Comparison of ENCODE assay signal across 1 cellular context in the genomic region with DNA sequence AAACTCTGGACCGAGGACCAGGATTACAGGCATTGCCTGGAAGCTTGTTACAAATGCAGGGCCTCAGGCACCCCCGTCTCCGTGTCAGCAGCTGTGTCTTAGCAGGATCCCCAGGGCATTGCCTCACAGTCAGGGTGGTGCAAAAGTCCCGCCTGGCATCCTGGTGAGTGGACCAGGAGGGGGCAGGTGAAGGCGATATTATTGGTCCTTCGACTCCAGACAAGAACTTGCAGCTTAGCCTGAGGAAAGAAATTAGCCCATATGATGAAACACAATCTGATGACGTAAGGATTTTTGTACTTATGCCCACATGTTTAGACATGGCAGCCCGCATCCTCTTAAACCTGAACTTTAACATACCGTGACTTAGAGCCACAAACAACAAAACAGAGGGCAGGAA.
TF ChIP-seq lines count a peak whose summit lies in the region.

No MANE protein-coding gene starts in this region.

TF ChIP-seq in IMR-90, 13 proteins besides CTCF, POLR2A, EP300 and RAD21 (continued from another document):
- peak; percentile 55 for TF ChIP-seq MAFK (IDR thresholded peaks at IDR 0.05; ENCODE audit: low read depth, low read length)
- TF ChIP-seq, protein P1, sequence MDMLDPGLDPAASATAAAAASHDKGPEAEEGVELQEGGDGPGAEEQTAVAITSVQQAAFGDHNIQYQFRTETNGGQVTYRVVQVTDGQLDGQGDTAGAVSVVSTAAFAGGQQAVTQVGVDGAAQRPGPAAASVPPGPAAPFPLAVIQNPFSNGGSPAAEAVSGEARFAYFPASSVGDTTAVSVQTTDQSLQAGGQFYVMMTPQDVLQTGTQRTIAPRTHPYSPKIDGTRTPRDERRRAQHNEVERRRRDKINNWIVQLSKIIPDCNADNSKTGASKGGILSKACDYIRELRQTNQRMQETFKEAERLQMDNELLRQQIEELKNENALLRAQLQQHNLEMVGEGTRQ (IDR thresholded peaks at IDR 0.05; ENCODE audit: low read depth, low read length), result no peak
- TF ChIP-seq BHLHE40 (IDR thresholded peaks at IDR 0.05; ENCODE audit: low read depth, low read length), result no peak
- TF ChIP-seq, protein P2, sequence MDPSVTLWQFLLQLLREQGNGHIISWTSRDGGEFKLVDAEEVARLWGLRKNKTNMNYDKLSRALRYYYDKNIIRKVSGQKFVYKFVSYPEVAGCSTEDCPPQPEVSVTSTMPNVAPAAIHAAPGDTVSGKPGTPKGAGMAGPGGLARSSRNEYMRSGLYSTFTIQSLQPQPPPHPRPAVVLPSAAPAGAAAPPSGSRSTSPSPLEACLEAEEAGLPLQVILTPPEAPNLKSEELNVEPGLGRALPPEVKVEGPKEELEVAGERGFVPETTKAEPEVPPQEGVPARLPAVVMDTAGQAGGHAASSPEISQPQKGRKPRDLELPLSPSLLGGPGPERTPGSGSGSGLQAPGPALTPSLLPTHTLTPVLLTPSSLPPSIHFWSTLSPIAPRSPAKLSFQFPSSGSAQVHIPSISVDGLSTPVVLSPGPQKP (IDR thresholded peaks at IDR 0.05; ENCODE audit: borderline replicate concordance, low read depth, low read length), result no peak
- no peak for TF ChIP-seq MXI1 (IDR thresholded peaks at IDR 0.05; ENCODE audit: borderline replicate concordance, low read depth, low read length)
